ENCODE assay signal across 1 cellular context in genomic region chr19:38386968-38387549, GRCh38.
TF ChIP-seq lines count a peak whose summit lies in the region.

No MANE protein-coding gene starts in this region.

TF ChIP-seq in H1, 55 proteins besides CTCF, POLR2A, EP300 and RAD21:
- TF ChIP-seq TEAD4 (IDR thresholded peaks at IDR 0.05; ENCODE audit: low read depth, low read length) (no peak), GABPA (IDR thresholded peaks at IDR 0.05; ENCODE audit: borderline replicate concordance, insufficient read depth, low read length) (peak; percentile 30; the same call in 1 of the 2 replicates)
